ENCODE assay signal across 1 cellular context in the genomic region with DNA sequence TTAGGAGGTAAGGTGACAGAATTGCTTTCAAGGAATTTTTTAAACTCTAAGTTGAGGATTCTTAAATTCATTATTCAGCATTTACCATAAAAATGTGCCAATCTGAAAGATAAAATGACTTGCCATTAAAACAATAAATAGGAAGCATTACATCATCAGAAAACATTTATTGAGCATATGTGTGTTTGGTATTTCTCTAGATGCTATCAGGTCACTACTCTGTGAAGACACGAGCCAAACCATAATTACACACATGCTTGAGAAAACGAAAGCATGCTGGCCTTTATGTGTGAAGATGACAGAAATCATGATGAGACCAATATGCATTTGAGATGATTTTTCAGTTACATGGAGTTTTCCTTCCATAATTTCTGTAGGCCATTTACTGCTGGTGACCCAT.
A peak's percentile ranks its signal among the peaks of the same experiment; 100 is the strongest.
TF ChIP-seq lines count a peak whose summit lies in the region.

No MANE protein-coding gene starts in this region.

TF ChIP-seq in GM12878, 131 proteins besides CTCF, POLR2A, EP300 and RAD21:
- TF ChIP-seq KDM1A (IDR thresholded peaks at IDR 0.05; ENCODE audit: borderline replicate concordance) (no peak), BHLHE40 (IDR thresholded peaks at IDR 0.05; ENCODE audit: borderline replicate concordance in 1 of 2, low read depth in 2 of 2, low read length in 1 of 2) (peak in 1 of 2 experiments; percentile 28; a peak in 1 of 4 replicates)
